33 cellular contexts compared by ENCODE assay signal in genomic region chrX:91279479-91279878, GRCh38.
"Had no signal": no experiment of that assay in that cellular context is flagged by ENCODE, and none has a peak within 500 bp of the region (broad histone marks: within the 10 kb centered on the region; RNA-seq: fewer than 3 reads in every experiment).

No MANE protein-coding gene starts in this region.

- H3K4me3 ChIP-seq: adrenal gland, body of pancreas, breast epithelium had no signal

- DNase-seq: activated B cell treated with CpG ODN at 0.5 μM for 24 hours; activated CD4-positive, alpha-beta memory T cell treated with anti-CD3 and anti-CD28 coated beads for 36 hours; activated CD4-positive, alpha-beta T cell treated with anti-CD3 and anti-CD28 coated beads for 4 hours; activated CD4-positive, alpha-beta T cell treated with anti-CD3 and anti-CD28 coated beads, Interleukin-2, amount 10 ng/mL, durations not matched to agents 24 days and 14 days; activated CD4-positive, alpha-beta T cell treated with anti-CD3 and anti-CD28 coated beads, Interleukin-2, amount 50 U/mL, for 1 hour; activated CD4-positive, alpha-beta T cell treated with anti-CD3 and anti-CD28 coated beads, Interleukin-2, amount 50 U/mL, for 4 hours; activated CD4-positive, CD25-positive, alpha-beta regulatory T cell treated with anti-CD3 and anti-CD28 coated beads, Interleukin-2, amount 50 U/mL, for 72 hours; activated CD8-positive, alpha-beta memory T cell treated with anti-CD3 and anti-CD28 coated beads, Interleukin-2, amount 50 U/mL, for 4 hours; activated CD8-positive, alpha-beta T cell treated with anti-CD3 and anti-CD28 coated beads for 36 hours; activated effector memory CD4-positive, alpha-beta T cell treated with anti-CD3 and anti-CD28 coated beads, Interleukin-2, amount 50 U/mL, for 16 hours; activated naive CD4-positive, alpha-beta T cell; activated naive CD4-positive, alpha-beta T cell treated with anti-CD3 and anti-CD28 coated beads for 36 hours; activated naive CD4-positive, alpha-beta T cell treated with anti-CD3 and anti-CD28 coated beads, Interleukin-2, amount 50 U/mL, for 16 hours; activated naive CD8-positive, alpha-beta T cell treated with anti-CD3 and anti-CD28 coated beads for 36 hours; activated T-cell treated with anti-CD3 and anti-CD28 coated beads for 4 hours; activated T-cell treated with anti-CD3 and anti-CD28 coated beads, Interleukin-2, amount 50 U/mL, for 1 hour; activated T-cell treated with anti-CD3 and anti-CD28 coated beads, Interleukin-2, amount 50 U/mL, for 4 hours; activated T-cell treated with anti-CD3 and anti-CD28 coated beads, Interleukin-2, amount 50 U/mL, for 72 hours; adrenal gland; amniotic stem cell; aorta; body of pancreas; brain microvascular endothelial cell; central memory CD4-positive, alpha-beta T cell; T-cell; T-helper 2 cell; T-helper 9 cell had no signal

- H3K36me3 Mint-ChIP-seq: activated CD4-positive, alpha-beta memory T cell treated with anti-CD3 and anti-CD28 coated beads for 36 hours; activated naive CD4-positive, alpha-beta T cell treated with anti-CD3 and anti-CD28 coated beads, Interleukin-2, amount 50 U/mL, for 72 hours; activated naive CD8-positive, alpha-beta T cell treated with anti-CD3 and anti-CD28 coated beads for 36 hours; T-cell had no signal

- H3K9me3 ChIP-seq: adrenal gland, body of pancreas, breast epithelium had no signal

- H3K4me1 ChIP-seq: adrenal gland, body of pancreas, breast epithelium had no signal

- H3K4me1 Mint-ChIP-seq: activated B cell treated with CpG ODN at 0.5 μM for 24 hours; activated CD4-positive, alpha-beta T cell treated with anti-CD3 and anti-CD28 coated beads, Interleukin-2, amount 10 ng/mL, durations not matched to agents 24 days and 14 days; activated naive CD8-positive, alpha-beta T cell treated with anti-CD3 and anti-CD28 coated beads for 36 hours; activated T-helper 17 cell treated with anti-CD3 and anti-CD28 coated beads, Interleukin-2, amount 50 U/mL, for 72 hours; T-cell had no signal

- H3K27ac Mint-ChIP-seq: activated B cell treated with CpG ODN at 0.5 μM for 24 hours; activated CD4-positive, alpha-beta memory T cell treated with anti-CD3 and anti-CD28 coated beads for 36 hours; activated CD4-positive, alpha-beta T cell treated with anti-CD3 and anti-CD28 coated beads, Interleukin-2, amount 10 ng/mL, durations not matched to agents 24 days and 14 days; activated CD8-positive, alpha-beta T cell treated with anti-CD3 and anti-CD28 coated beads for 36 hours; activated naive CD4-positive, alpha-beta T cell treated with anti-CD3 and anti-CD28 coated beads for 36 hours; activated naive CD4-positive, alpha-beta T cell treated with anti-CD3 and anti-CD28 coated beads, Interleukin-2, amount 50 U/mL, for 72 hours; activated naive CD8-positive, alpha-beta T cell treated with anti-CD3 and anti-CD28 coated beads for 36 hours; activated T-cell treated with anti-CD3 and anti-CD28 coated beads, Interleukin-2, amount 50 U/mL, for 72 hours; activated T-helper 1 cell treated with anti-CD3 and anti-CD28 coated beads, Interleukin-12 subunit alpha, Interleukin-12 subunit beta, Interleukin-2, Interleukin-4 antibody, amounts not matched to agents 30 ng/mL and 10 ng/mL and 1 ng/mL, durations not matched to agents 14 hours and 24 hours and 36 hours; activated T-helper 17 cell treated with anti-CD3 and anti-CD28 coated beads, Interleukin-2, amount 50 U/mL, for 72 hours; T-cell; T-helper 2 cell treated with Interferon-gamma antibody and Interleukin-4, amounts not matched to agents 5 μg/mL and 100 μg/mL, for 36 hours had no signal

- H3K9me3 Mint-ChIP-seq: activated B cell treated with CpG ODN at 0.5 μM for 24 hours; activated CD4-positive, alpha-beta memory T cell treated with anti-CD3 and anti-CD28 coated beads for 36 hours; activated CD4-positive, alpha-beta T cell treated with anti-CD3 and anti-CD28 coated beads, Interleukin-2, amount 10 ng/mL, durations not matched to agents 24 days and 14 days; activated naive CD8-positive, alpha-beta T cell treated with anti-CD3 and anti-CD28 coated beads for 36 hours; activated T-cell treated with anti-CD3 and anti-CD28 coated beads, Interleukin-2, amount 50 U/mL, for 4 hours; activated T-cell treated with anti-CD3 and anti-CD28 coated beads, Interleukin-2, amount 50 U/mL, for 72 hours; T-helper 2 cell treated with Interferon-gamma antibody and Interleukin-4, amounts not matched to agents 5 μg/mL and 100 μg/mL, for 36 hours had no signal

- H3K4me3 Mint-ChIP-seq: activated B cell treated with CpG ODN at 0.5 μM for 24 hours; activated CD4-positive, alpha-beta memory T cell treated with anti-CD3 and anti-CD28 coated beads for 36 hours; activated CD4-positive, alpha-beta T cell treated with anti-CD3 and anti-CD28 coated beads, Interleukin-2, amount 10 ng/mL, durations not matched to agents 24 days and 14 days; activated CD8-positive, alpha-beta T cell treated with anti-CD3 and anti-CD28 coated beads for 36 hours; activated naive CD4-positive, alpha-beta T cell treated with anti-CD3 and anti-CD28 coated beads for 36 hours; activated naive CD8-positive, alpha-beta T cell treated with anti-CD3 and anti-CD28 coated beads for 36 hours; activated T-cell treated with anti-CD3 and anti-CD28 coated beads, Interleukin-2, amount 50 U/mL, for 4 hours; activated T-cell treated with anti-CD3 and anti-CD28 coated beads, Interleukin-2, amount 50 U/mL, for 72 hours; activated T-helper 1 cell treated with anti-CD3 and anti-CD28 coated beads, Interleukin-12 subunit alpha, Interleukin-12 subunit beta, Interleukin-2, Interleukin-4 antibody, amounts not matched to agents 30 ng/mL and 10 ng/mL and 1 ng/mL, durations not matched to agents 14 hours and 24 hours and 36 hours; activated T-helper 17 cell treated with anti-CD3 and anti-CD28 coated beads, Interleukin-2, amount 50 U/mL, for 72 hours; T-cell; T-helper 2 cell treated with Interferon-gamma antibody and Interleukin-4, amounts not matched to agents 5 μg/mL and 100 μg/mL, for 36 hours had no signal

- ATAC-seq: activated CD8-positive, alpha-beta T cell treated with anti-CD3 and anti-CD28 coated beads for 36 hours; activated naive CD4-positive, alpha-beta T cell treated with anti-CD3 and anti-CD28 coated beads, Interleukin-2, amount 50 U/mL, for 72 hours; activated T-cell treated with anti-CD3 and anti-CD28 coated beads, Interleukin-2, amount 50 U/mL, for 4 hours; activated T-cell treated with anti-CD3 and anti-CD28 coated beads, Interleukin-2, amount 50 U/mL, for 72 hours; activated T-helper 17 cell treated with anti-CD3 and anti-CD28 coated beads, Interleukin-2, amount 50 U/mL, for 72 hours; body of pancreas; T-cell had no signal

- H3K27me3 ChIP-seq: adrenal gland, body of pancreas, brain microvascular endothelial cell had no signal

- H3K27ac ChIP-seq: adrenal gland, body of pancreas, brain microvascular endothelial cell, breast epithelium, VCaP had no signal

- H3K27me3 Mint-ChIP-seq: activated B cell treated with CpG ODN at 0.5 μM for 24 hours; activated CD4-positive, alpha-beta memory T cell treated with anti-CD3 and anti-CD28 coated beads for 36 hours; activated CD4-positive, alpha-beta T cell treated with anti-CD3 and anti-CD28 coated beads, Interleukin-2, amount 10 ng/mL, durations not matched to agents 24 days and 14 days; activated CD8-positive, alpha-beta T cell treated with anti-CD3 and anti-CD28 coated beads for 36 hours; activated naive CD8-positive, alpha-beta T cell treated with anti-CD3 and anti-CD28 coated beads for 36 hours; activated T-helper 17 cell treated with anti-CD3 and anti-CD28 coated beads, Interleukin-2, amount 50 U/mL, for 72 hours; T-cell had no signal

- H3K36me3 ChIP-seq: adrenal gland, brain microvascular endothelial cell, breast epithelium had no signal
